ENCODE assay signal across 1 cellular context in genomic region chr4:9381012-9381534, GRCh38.
A peak's percentile ranks its signal among the peaks of the same experiment; 100 is the strongest.
TF ChIP-seq lines count a peak whose summit lies in the region.

No MANE protein-coding gene starts in this region.

TF ChIP-seq in K562, 482 proteins besides CTCF, POLR2A, EP300 and RAD21:
- TF ChIP-seq SRF (CRISPR knock-in tag; IDR thresholded peaks at IDR 0.05), result peak in 1 of 2 experiments; percentile 60; a peak in 1 of 4 replicates
- TF ChIP-seq NRF1 (conservative IDR thresholded peaks at IDR 0.05 in 1 of 2, IDR thresholded peaks at IDR 0.05 in 1 of 2), result peak; percentile 86 to 88
